Comparison of ENCODE assay signal across 39 cellular contexts in genomic region chr5:127153521-127153920, GRCh38.
"Had no signal": no experiment of that assay in that cellular context is flagged by ENCODE, and none has a peak within 500 bp of the region (broad histone marks: within the 10 kb centered on the region; RNA-seq: fewer than 3 reads in every experiment).

No MANE protein-coding gene starts in this region.

- H3K27me3 ChIP-seq: adrenal gland, ascending aorta, body of pancreas, brain microvascular endothelial cell, breast epithelium, cardiac muscle cell, colonic mucosa had no signal

- FAIRE-seq: astrocyte, bronchial epithelial cell, colon had no signal

- H3K36me3 Mint-ChIP-seq: activated naive CD4-positive, alpha-beta T cell treated with anti-CD3 and anti-CD28 coated beads, Interleukin-2, amount 10 ng/mL, durations not matched to agents 7 days and 5 days; activated naive CD8-positive, alpha-beta T cell treated with anti-CD3 and anti-CD28 coated beads, Interleukin-2, amount 10 ng/mL, durations not matched to agents 7 days and 5 days; brain had no signal

- H3K36me3 ChIP-seq: adrenal gland, ascending aorta, brain microvascular endothelial cell, breast epithelium, cardiac muscle cell, colonic mucosa had no signal

- H3K9me3 ChIP-seq: adrenal gland, ascending aorta, colonic mucosa had no signal

- ATAC-seq: activated naive CD4-positive, alpha-beta T cell treated with anti-CD3 and anti-CD28 coated beads, Interleukin-2, amount 50 U/mL, for 72 hours; activated naive CD8-positive, alpha-beta T cell treated with anti-CD3 and anti-CD28 coated beads, Interleukin-2, amount 50 U/mL, for 24 hours; activated T-cell treated with anti-CD3 and anti-CD28 coated beads, Interleukin-2, amount 50 U/mL, for 72 hours; activated T-helper 17 cell treated with anti-CD3 and anti-CD28 coated beads, Interleukin-2, amount 50 U/mL, for 72 hours; body of pancreas had no signal

- H3K4me3 ChIP-seq: adrenal gland, ascending aorta, body of pancreas, breast epithelium, cardiac muscle cell, colonic mucosa had no signal

- H3K27ac Mint-ChIP-seq: activated naive CD4-positive, alpha-beta T cell treated with anti-CD3 and anti-CD28 coated beads for 36 hours; activated naive CD4-positive, alpha-beta T cell treated with anti-CD3 and anti-CD28 coated beads, Interleukin-2, amount 10 ng/mL, durations not matched to agents 7 days and 5 days; activated naive CD4-positive, alpha-beta T cell treated with anti-CD3 and anti-CD28 coated beads, Interleukin-2, amount 50 U/mL, for 24 hours; activated naive CD4-positive, alpha-beta T cell treated with anti-CD3 and anti-CD28 coated beads, Interleukin-2, amount 50 U/mL, for 72 hours; activated naive CD8-positive, alpha-beta T cell; activated naive CD8-positive, alpha-beta T cell treated with anti-CD3 and anti-CD28 coated beads for 36 hours; activated naive CD8-positive, alpha-beta T cell treated with anti-CD3 and anti-CD28 coated beads, Interleukin-2, amount 10 ng/mL, durations not matched to agents 7 days and 5 days; activated naive CD8-positive, alpha-beta T cell treated with anti-CD3 and anti-CD28 coated beads, Interleukin-2, amount 50 U/mL, for 24 hours; activated T-cell treated with anti-CD3 and anti-CD28 coated beads, Interleukin-2, amount 50 U/mL, for 72 hours; activated T-helper 1 cell treated with anti-CD3 and anti-CD28 coated beads, Interleukin-12 subunit alpha, Interleukin-12 subunit beta, Interleukin-2, Interleukin-4 antibody, amounts not matched to agents 30 ng/mL and 10 ng/mL and 1 ng/mL, durations not matched to agents 14 hours and 24 hours and 36 hours; activated T-helper 17 cell treated with anti-CD3 and anti-CD28 coated beads, Interleukin-2, amount 50 U/mL, for 72 hours; activated T-helper 2 cell treated with anti-CD3 and anti-CD28 coated beads, Interferon-gamma antibody, Interleukin-2, Interleukin-4, amounts not matched to agents 10 μg/mL and 5 μg/mL and 100 μg/mL, durations not matched to agents 14 hours and 24 hours and 36 hours; brain had no signal

- H3K27me3 Mint-ChIP-seq: activated naive CD4-positive, alpha-beta T cell treated with anti-CD3 and anti-CD28 coated beads, Interleukin-2, amount 10 ng/mL, durations not matched to agents 7 days and 5 days; activated naive CD8-positive, alpha-beta T cell treated with anti-CD3 and anti-CD28 coated beads, Interleukin-2, amount 10 ng/mL, durations not matched to agents 7 days and 5 days had no signal

- H3K4me1 Mint-ChIP-seq: activated naive CD4-positive, alpha-beta T cell treated with anti-CD3 and anti-CD28 coated beads, Interleukin-2, amount 10 ng/mL, durations not matched to agents 7 days and 5 days; activated naive CD4-positive, alpha-beta T cell treated with anti-CD3 and anti-CD28 coated beads, Interleukin-2, amount 50 U/mL, for 24 hours; activated naive CD8-positive, alpha-beta T cell treated with anti-CD3 and anti-CD28 coated beads for 36 hours; activated naive CD8-positive, alpha-beta T cell treated with anti-CD3 and anti-CD28 coated beads, Interleukin-2, amount 10 ng/mL, durations not matched to agents 7 days and 5 days; activated naive CD8-positive, alpha-beta T cell treated with anti-CD3 and anti-CD28 coated beads, Interleukin-2, amount 50 U/mL, for 24 hours; activated T-helper 17 cell treated with anti-CD3 and anti-CD28 coated beads, Interleukin-2, amount 50 U/mL, for 72 hours; brain; central memory CD8-positive, alpha-beta T cell had no signal

- DNase-seq: activated effector memory CD4-positive, alpha-beta T cell treated with anti-CD3 and anti-CD28 coated beads, Interleukin-2, amount 50 U/mL, for 16 hours; activated effector memory CD4-positive, alpha-beta T cell treated with Interleukin-2 at 50 U/mL for 16 hours; activated gamma-delta T cell; activated gamma-delta T cell treated with Interleukin-2 at 50 U/mL for 16 hours; activated naive CD4-positive, alpha-beta T cell; activated naive CD4-positive, alpha-beta T cell treated with anti-CD3 and anti-CD28 coated beads for 36 hours; activated naive CD4-positive, alpha-beta T cell treated with anti-CD3 and anti-CD28 coated beads, Interleukin-2, amount 10 ng/mL, durations not matched to agents 7 days and 5 days; activated naive CD4-positive, alpha-beta T cell treated with anti-CD3 and anti-CD28 coated beads, Interleukin-2, amount 50 U/mL, for 16 hours; activated naive CD4-positive, alpha-beta T cell treated with Interleukin-2 at 50 U/mL for 16 hours; activated naive CD8-positive, alpha-beta T cell treated with anti-CD3 and anti-CD28 coated beads for 36 hours; activated naive CD8-positive, alpha-beta T cell treated with anti-CD3 and anti-CD28 coated beads, Interleukin-2, amount 10 ng/mL, durations not matched to agents 7 days and 5 days; activated naive CD8-positive, alpha-beta T cell treated with anti-CD3 and anti-CD28 coated beads, Interleukin-2, amount 50 U/mL, for 24 hours; activated T-cell treated with anti-CD3 and anti-CD28 coated beads, Interleukin-2, amount 50 U/mL, for 48 hours; activated T-cell treated with anti-CD3 and anti-CD28 coated beads, Interleukin-2, amount 50 U/mL, for 72 hours; amniotic stem cell; amygdala; anterior cingulate cortex; aorta; body of pancreas; brain microvascular endothelial cell; caudate nucleus; central memory CD4-positive, alpha-beta T cell; cerebellar nuclear complex; colonic mucosa had no signal

- H3K9me3 Mint-ChIP-seq: central memory CD8-positive, alpha-beta T cell had no signal

- H3K27ac ChIP-seq: adrenal gland, ascending aorta, body of pancreas, brain microvascular endothelial cell, breast epithelium, cardiac muscle cell, colonic mucosa had no signal

- H3K4me3 Mint-ChIP-seq: activated naive CD4-positive, alpha-beta T cell treated with anti-CD3 and anti-CD28 coated beads for 36 hours; activated naive CD4-positive, alpha-beta T cell treated with anti-CD3 and anti-CD28 coated beads, Interleukin-2, amount 10 ng/mL, durations not matched to agents 7 days and 5 days; activated naive CD4-positive, alpha-beta T cell treated with anti-CD3 and anti-CD28 coated beads, Interleukin-2, amount 50 U/mL, for 24 hours; activated naive CD8-positive, alpha-beta T cell; activated naive CD8-positive, alpha-beta T cell treated with anti-CD3 and anti-CD28 coated beads for 36 hours; activated naive CD8-positive, alpha-beta T cell treated with anti-CD3 and anti-CD28 coated beads, Interleukin-2, amount 10 ng/mL, durations not matched to agents 7 days and 5 days; activated naive CD8-positive, alpha-beta T cell treated with anti-CD3 and anti-CD28 coated beads, Interleukin-2, amount 50 U/mL, for 24 hours; activated T-cell treated with anti-CD3 and anti-CD28 coated beads, Interleukin-2, amount 50 U/mL, for 72 hours; activated T-helper 1 cell treated with anti-CD3 and anti-CD28 coated beads, Interleukin-12 subunit alpha, Interleukin-12 subunit beta, Interleukin-2, Interleukin-4 antibody, amounts not matched to agents 30 ng/mL and 10 ng/mL and 1 ng/mL, durations not matched to agents 14 hours and 24 hours and 36 hours; activated T-helper 17 cell treated with anti-CD3 and anti-CD28 coated beads, Interleukin-2, amount 50 U/mL, for 72 hours; brain; central memory CD8-positive, alpha-beta T cell had no signal

- H3K4me1 ChIP-seq: adrenal gland, ascending aorta, body of pancreas, breast epithelium, colonic mucosa had no signal
